2 cellular contexts compared by ENCODE assay signal in genomic region chr6:1636272-1636825, GRCh38.
TF ChIP-seq lines count a peak whose summit lies in the region.

No MANE protein-coding gene starts in this region.

TF ChIP-seq in H1, 55 proteins besides CTCF, POLR2A, EP300 and RAD21:
- TF ChIP-seq BRCA1 (IDR thresholded peaks at IDR 0.05; ENCODE audit: low read depth, low read length) = no peak
- TF ChIP-seq YY1 (IDR thresholded peaks at IDR 0.05; ENCODE audit: low read depth, low read length) = no peak
- no peak for TF ChIP-seq CHD2 (IDR thresholded peaks at IDR 0.05; ENCODE audit: low read length)
- no peak for TF ChIP-seq GABPA (IDR thresholded peaks at IDR 0.05; ENCODE audit: borderline replicate concordance, insufficient read depth, low read length)

TF ChIP-seq in SK-N-SH, 30 proteins besides CTCF, POLR2A, EP300 and RAD21:
- TF ChIP-seq FOXM1 (IDR thresholded peaks at IDR 0.05; ENCODE audit: low read depth) (no peak), RCOR1 (IDR thresholded peaks at IDR 0.05; ENCODE audit: low read length) (no peak), POLR2AphosphoS5 (IDR thresholded peaks at IDR 0.05; ENCODE audit: low read depth, low read length) (no peak), REST (IDR thresholded peaks at IDR 0.05; ENCODE audit: low read depth, low read length) (no peak), FOSL2 (IDR thresholded peaks at IDR 0.05; ENCODE audit: borderline replicate concordance, low read depth) (no peak)
